1 cellular context compared by ENCODE assay signal in the genomic region with DNA sequence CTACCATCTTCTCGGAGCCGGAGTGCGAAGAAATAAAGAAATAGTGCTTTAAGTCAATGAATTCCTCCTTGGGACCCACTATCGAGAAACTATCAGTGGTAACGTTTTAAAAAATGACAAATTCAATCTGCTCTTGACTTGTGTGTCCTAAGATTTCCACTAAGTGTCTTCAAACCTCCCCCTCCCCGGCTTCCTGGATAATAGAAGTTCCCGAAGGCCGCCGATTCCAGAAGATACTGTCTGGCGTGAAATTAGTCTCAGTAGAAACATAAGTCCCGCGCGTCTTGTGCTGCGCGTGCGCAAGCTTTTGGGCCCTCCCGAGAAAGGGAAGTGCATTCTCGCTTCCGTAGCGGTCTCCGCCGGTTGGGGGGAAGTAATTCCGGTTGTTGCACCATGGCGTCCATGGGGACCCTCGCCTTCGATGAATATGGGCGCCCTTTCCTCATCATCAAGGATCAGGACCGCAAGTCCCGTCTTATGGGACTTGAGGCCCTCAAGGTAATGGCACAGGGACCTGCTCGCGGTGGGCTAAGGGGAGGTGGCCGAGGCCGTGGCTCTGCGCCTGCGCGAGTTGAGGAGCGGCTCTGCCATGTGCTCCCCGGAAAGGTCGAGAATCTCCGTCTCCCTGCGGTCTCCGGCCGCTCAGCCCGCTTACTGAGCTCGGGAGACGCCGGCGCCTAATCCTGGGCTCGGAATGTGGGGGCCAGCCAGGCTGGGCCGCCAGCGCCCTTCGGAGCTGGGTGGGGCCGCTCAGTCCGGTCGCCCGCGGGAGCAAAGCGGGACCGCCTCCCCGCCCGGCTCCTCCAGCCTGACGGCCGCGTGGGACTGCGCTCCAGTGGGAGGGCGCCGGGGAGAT.
TF ChIP-seq lines count a peak whose summit lies in the region.

Gene CCT5, plus strand, starts transcription at position 333 of the 856 bp plus-strand sequence. Its CDS starts 61 bp downstream, at position 394.

TF ChIP-seq in K562, 482 proteins besides CTCF, POLR2A, EP300 and RAD21 (continued from another document and continues in another):
- TF ChIP-seq, protein P1, sequence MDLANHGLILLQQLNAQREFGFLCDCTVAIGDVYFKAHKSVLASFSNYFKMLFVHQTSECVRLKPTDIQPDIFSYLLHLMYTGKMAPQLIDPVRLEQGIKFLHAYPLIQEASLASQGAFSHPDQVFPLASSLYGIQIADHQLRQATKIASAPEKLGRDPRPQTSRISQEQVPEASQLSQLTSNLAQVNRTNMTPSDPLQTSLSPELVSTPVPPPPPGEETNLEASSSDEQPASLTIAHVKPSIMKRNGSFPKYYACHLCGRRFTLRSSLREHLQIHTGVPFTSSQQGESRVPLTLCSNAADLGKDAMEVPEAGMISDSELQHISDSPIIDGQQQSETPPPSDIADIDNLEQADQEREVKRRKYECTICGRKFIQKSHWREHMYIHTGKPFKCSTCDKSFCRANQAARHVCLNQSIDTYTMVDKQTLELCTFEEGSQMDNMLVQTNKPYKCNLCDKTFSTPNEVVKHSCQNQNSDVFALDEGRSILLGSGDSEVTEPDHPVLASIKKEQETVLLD (IDR thresholded peaks at IDR 0.05), result peak; percentile 98
- no peak for TF ChIP-seq KAT2B (IDR thresholded peaks at IDR 0.05; ENCODE audit: low read depth, low read length)
- no peak; the same call in 1 of the 2 replicates for TF ChIP-seq FOXK1 (CRISPR knock-in tag; IDR thresholded peaks at IDR 0.05; ENCODE audit: borderline replicate concordance)
- TF ChIP-seq, protein P2, sequence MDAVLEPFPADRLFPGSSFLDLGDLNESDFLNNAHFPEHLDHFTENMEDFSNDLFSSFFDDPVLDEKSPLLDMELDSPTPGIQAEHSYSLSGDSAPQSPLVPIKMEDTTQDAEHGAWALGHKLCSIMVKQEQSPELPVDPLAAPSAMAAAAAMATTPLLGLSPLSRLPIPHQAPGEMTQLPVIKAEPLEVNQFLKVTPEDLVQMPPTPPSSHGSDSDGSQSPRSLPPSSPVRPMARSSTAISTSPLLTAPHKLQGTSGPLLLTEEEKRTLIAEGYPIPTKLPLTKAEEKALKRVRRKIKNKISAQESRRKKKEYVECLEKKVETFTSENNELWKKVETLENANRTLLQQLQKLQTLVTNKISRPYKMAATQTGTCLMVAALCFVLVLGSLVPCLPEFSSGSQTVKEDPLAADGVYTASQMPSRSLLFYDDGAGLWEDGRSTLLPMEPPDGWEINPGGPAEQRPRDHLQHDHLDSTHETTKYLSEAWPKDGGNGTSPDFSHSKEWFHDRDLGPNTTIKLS (IDR thresholded peaks at IDR 0.05; ENCODE audit: borderline replicate concordance, low read depth), result no peak
- no peak for TF ChIP-seq RFX5 (IDR thresholded peaks at IDR 0.05; ENCODE audit: low read depth, low read length)
- TF ChIP-seq CBX8 (IDR thresholded peaks at IDR 0.05; ENCODE audit: borderline replicate concordance, extremely low read depth, low read depth, low read length, poor library complexity, severe bottlenecking), result no peak
- TF ChIP-seq TRIM24 (IDR thresholded peaks at IDR 0.05), result peak in 1 of 2 experiments; percentile 39; a peak in 1 of 4 replicates
- TF ChIP-seq HIVEP1 (CRISPR knock-in tag; IDR thresholded peaks at IDR 0.05), result no peak
- no peak; the same call in 1 of the 2 replicates for TF ChIP-seq ZNF316 (IDR thresholded peaks at IDR 0.05)
- TF ChIP-seq ZNF133 (CRISPR knock-in tag; IDR thresholded peaks at IDR 0.05), result 0 out of 2 replicates have a peak, but pooled peaks have one; percentile 43
- TF ChIP-seq HNRNPL (IDR thresholded peaks at IDR 0.05; ENCODE audit: low read depth, low read length), result no peak
- TF ChIP-seq TEAD4 (IDR thresholded peaks at IDR 0.05; ENCODE audit: low read length), result peak; percentile 51; the same call in 1 of the 2 replicates
- TF ChIP-seq TEAD4 (CRISPR knock-in tag; IDR thresholded peaks at IDR 0.05; ENCODE audit: borderline replicate concordance), result peak; percentile 61; the same call in 1 of the 2 replicates
- no peak for TF ChIP-seq PHF21A (IDR thresholded peaks at IDR 0.05; ENCODE audit: borderline replicate concordance, low read depth)
- TF ChIP-seq ZNF583 (CRISPR knock-in tag; IDR thresholded peaks at IDR 0.05), result no peak
- TF ChIP-seq, protein P3, sequence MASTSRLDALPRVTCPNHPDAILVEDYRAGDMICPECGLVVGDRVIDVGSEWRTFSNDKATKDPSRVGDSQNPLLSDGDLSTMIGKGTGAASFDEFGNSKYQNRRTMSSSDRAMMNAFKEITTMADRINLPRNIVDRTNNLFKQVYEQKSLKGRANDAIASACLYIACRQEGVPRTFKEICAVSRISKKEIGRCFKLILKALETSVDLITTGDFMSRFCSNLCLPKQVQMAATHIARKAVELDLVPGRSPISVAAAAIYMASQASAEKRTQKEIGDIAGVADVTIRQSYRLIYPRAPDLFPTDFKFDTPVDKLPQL (IDR thresholded peaks at IDR 0.05; ENCODE audit: extremely low read depth, insufficient read length), result no peak
- TF ChIP-seq ELF1 (tag; IDR thresholded peaks at IDR 0.05), result peak; percentile 92
- TF ChIP-seq CSDE1 (IDR thresholded peaks at IDR 0.05), result no peak
- TF ChIP-seq HSF4 (CRISPR knock-in tag; IDR thresholded peaks at IDR 0.05; ENCODE audit: borderline replicate concordance), result no peak
- no peak for TF ChIP-seq TCF3 (CRISPR knock-in tag; IDR thresholded peaks at IDR 0.05)
- TF ChIP-seq ZNF445 (CRISPR knock-in tag; IDR thresholded peaks at IDR 0.05; ENCODE audit: low read depth), result no peak
- TF ChIP-seq CAMTA2 (CRISPR knock-in tag; conservative IDR thresholded peaks at IDR 0.05), result no peak
- TF ChIP-seq ZNF324 (CRISPR knock-in tag; IDR thresholded peaks at IDR 0.05), result no peak
- TF ChIP-seq GABPA (tag; conservative IDR thresholded peaks at IDR 0.05; ENCODE audit: low read depth), result peak; percentile 96
- TF ChIP-seq, protein P4, sequence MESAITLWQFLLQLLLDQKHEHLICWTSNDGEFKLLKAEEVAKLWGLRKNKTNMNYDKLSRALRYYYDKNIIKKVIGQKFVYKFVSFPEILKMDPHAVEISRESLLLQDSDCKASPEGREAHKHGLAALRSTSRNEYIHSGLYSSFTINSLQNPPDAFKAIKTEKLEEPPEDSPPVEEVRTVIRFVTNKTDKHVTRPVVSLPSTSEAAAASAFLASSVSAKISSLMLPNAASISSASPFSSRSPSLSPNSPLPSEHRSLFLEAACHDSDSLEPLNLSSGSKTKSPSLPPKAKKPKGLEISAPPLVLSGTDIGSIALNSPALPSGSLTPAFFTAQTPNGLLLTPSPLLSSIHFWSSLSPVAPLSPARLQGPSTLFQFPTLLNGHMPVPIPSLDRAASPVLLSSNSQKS (CRISPR knock-in tag; IDR thresholded peaks at IDR 0.05), result no peak
- TF ChIP-seq MED1 (CRISPR knock-in tag; IDR thresholded peaks at IDR 0.05; ENCODE audit: borderline replicate concordance), result no peak
- TF ChIP-seq, protein P5, sequence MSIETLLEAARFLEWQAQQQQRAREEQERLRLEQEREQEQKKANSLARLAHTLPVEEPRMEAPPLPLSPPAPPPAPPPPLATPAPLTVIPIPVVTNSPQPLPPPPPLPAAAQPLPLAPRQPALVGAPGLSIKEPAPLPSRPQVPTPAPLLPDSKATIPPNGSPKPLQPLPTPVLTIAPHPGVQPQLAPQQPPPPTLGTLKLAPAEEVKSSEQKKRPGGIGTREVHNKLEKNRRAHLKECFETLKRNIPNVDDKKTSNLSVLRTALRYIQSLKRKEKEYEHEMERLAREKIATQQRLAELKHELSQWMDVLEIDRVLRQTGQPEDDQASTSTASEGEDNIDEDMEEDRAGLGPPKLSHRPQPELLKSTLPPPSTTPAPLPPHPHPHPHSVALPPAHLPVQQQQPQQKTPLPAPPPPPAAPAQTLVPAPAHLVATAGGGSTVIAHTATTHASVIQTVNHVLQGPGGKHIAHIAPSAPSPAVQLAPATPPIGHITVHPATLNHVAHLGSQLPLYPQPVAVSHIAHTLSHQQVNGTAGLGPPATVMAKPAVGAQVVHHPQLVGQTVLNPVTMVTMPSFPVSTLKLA (conservative IDR thresholded peaks at IDR 0.05), result peak; percentile 98
- TF ChIP-seq ZKSCAN3 (CRISPR knock-in tag; IDR thresholded peaks at IDR 0.05), result no peak
- TF ChIP-seq CBX5 (IDR thresholded peaks at IDR 0.05; ENCODE audit: borderline replicate concordance, low read depth), result no peak
- no peak for TF ChIP-seq ZSCAN32 (CRISPR knock-in tag; IDR thresholded peaks at IDR 0.05)
- TF ChIP-seq ZNF274 (IDR thresholded peaks at IDR 0.05; ENCODE audit: borderline replicate concordance, low read depth, low read length), result no peak
- peak in 2 of 3 experiments; percentile 81 to 90 for TF ChIP-seq YY1 (IDR thresholded peaks at IDR 0.05; ENCODE audit: borderline replicate concordance in 1 of 3, control insufficient read depth in 1 of 3, extremely low read depth in 1 of 3, insufficient read depth in 3 of 3, insufficient read length in 1 of 3, insufficient replicate concordance in 2 of 3, low read depth in 1 of 3, low read length in 2 of 3)
- TF ChIP-seq BRCA1 (IDR thresholded peaks at IDR 0.05), result no peak
- no peak for TF ChIP-seq BRCA1 (CRISPR knock-in tag; IDR thresholded peaks at IDR 0.05)
- TF ChIP-seq, protein P6, sequence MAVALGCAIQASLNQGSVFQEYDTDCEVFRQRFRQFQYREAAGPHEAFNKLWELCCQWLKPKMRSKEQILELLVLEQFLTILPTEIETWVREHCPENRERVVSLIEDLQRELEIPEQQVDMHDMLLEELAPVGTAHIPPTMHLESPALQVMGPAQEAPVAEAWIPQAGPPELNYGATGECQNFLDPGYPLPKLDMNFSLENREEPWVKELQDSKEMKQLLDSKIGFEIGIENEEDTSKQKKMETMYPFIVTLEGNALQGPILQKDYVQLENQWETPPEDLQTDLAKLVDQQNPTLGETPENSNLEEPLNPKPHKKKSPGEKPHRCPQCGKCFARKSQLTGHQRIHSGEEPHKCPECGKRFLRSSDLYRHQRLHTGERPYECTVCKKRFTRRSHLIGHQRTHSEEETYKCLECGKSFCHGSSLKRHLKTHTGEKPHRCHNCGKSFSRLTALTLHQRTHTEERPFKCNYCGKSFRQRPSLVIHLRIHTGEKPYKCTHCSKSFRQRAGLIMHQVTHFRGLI (CRISPR knock-in tag; IDR thresholded peaks at IDR 0.05), result no peak
- TF ChIP-seq, protein P7, sequence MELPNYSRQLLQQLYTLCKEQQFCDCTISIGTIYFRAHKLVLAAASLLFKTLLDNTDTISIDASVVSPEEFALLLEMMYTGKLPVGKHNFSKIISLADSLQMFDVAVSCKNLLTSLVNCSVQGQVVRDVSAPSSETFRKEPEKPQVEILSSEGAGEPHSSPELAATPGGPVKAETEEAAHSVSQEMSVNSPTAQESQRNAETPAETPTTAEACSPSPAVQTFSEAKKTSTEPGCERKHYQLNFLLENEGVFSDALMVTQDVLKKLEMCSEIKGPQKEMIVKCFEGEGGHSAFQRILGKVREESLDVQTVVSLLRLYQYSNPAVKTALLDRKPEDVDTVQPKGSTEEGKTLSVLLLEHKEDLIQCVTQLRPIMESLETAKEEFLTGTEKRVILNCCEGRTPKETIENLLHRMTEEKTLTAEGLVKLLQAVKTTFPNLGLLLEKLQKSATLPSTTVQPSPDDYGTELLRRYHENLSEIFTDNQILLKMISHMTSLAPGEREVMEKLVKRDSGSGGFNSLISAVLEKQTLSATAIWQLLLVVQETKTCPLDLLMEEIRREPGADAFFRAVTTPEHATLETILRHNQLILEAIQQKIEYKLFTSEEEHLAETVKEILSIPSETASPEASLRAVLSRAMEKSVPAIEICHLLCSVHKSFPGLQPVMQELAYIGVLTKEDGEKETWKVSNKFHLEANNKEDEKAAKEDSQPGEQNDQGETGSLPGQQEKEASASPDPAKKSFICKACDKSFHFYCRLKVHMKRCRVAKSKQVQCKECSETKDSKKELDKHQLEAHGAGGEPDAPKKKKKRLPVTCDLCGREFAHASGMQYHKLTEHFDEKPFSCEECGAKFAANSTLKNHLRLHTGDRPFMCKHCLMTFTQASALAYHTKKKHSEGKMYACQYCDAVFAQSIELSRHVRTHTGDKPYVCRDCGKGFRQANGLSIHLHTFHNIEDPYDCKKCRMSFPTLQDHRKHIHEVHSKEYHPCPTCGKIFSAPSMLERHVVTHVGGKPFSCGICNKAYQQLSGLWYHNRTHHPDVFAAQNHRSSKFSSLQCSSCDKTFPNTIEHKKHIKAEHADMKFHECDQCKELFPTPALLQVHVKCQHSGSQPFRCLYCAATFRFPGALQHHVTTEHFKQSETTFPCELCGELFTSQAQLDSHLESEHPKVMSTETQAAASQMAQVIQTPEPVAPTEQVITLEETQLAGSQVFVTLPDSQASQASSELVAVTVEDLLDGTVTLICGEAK (IDR thresholded peaks at IDR 0.05), result peak; percentile 89
- TF ChIP-seq, protein P7 (CRISPR knock-in tag; IDR thresholded peaks at IDR 0.05), result no peak
- TF ChIP-seq OTX1 (CRISPR knock-in tag; IDR thresholded peaks at IDR 0.05), result no peak
- no peak for TF ChIP-seq TBL1XR1 (IDR thresholded peaks at IDR 0.05; ENCODE audit: low read length in 2 of 2)
- TF ChIP-seq, protein P8, sequence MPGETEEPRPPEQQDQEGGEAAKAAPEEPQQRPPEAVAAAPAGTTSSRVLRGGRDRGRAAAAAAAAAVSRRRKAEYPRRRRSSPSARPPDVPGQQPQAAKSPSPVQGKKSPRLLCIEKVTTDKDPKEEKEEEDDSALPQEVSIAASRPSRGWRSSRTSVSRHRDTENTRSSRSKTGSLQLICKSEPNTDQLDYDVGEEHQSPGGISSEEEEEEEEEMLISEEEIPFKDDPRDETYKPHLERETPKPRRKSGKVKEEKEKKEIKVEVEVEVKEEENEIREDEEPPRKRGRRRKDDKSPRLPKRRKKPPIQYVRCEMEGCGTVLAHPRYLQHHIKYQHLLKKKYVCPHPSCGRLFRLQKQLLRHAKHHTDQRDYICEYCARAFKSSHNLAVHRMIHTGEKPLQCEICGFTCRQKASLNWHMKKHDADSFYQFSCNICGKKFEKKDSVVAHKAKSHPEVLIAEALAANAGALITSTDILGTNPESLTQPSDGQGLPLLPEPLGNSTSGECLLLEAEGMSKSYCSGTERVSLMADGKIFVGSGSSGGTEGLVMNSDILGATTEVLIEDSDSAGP (CRISPR knock-in tag; IDR thresholded peaks at IDR 0.05), result no peak; the same call in 1 of the 2 replicates
